8 cellular contexts compared by ENCODE assay signal in genomic region chr22:23071163-23072034, GRCh38. TPM values are rescaled to one million over a fixed set of nuclear protein-coding genes. Genes with fewer than 3 reads are reported as not detected.
A peak's percentile ranks its signal among the peaks of the same experiment; 100 is the strongest.
DNase-seq lines count a peak whose midpoint lies in the region; ATAC-seq and TF ChIP-seq lines count a peak whose summit lies in the region.

No MANE protein-coding gene starts in this region.

- WGBS in transverse colon (ENCODE audit: low coverage in 1 of 2), 2 donors: 60 to 74% methylated on average over 3 to 32 of the region's 32 CpGs

- H3K4me3 ChIP-seq in astrocyte of the cerebellum (ENCODE audit: low read depth, low read length) (peak overlapping the region; percentile 49), mucosa of descending colon (no peak overlapping the region), transverse colon (peak overlapping the region; percentile 35 to 53 (median 43))

- no peaks in the 10 kb centered on the region for H3K36me3 Mint-ChIP-seq in activated T-cell treated with anti-CD3 and anti-CD28 coated beads, Interleukin-2, amount 50 U/mL, for 72 hours (ENCODE audit: insufficient read depth in 2 of 2)

- H3K4me1 ChIP-seq in mucosa of descending colon (ENCODE audit: low read depth) (peaks cover 11% of the 10 kb centered on the region), transverse colon (peaks cover 5 to 16% (median 15%) of the 10 kb centered on the region in 4 donors)

- DNase-seq in activated T-cell treated with anti-CD3 and anti-CD28 coated beads, Interleukin-2, amount 50 U/mL, for 72 hours: no peak
- DNase-seq in activated T-cell treated with anti-CD3 and anti-CD28 coated beads, Interleukin-2, amount 50 U/mL, for 48 hours: no peak
- DNase-seq in astrocyte of the cerebellum (ENCODE audit: low read depth) (no peak), mucosa of descending colon (peak in 2 of 3 donors; percentile 28 to 40), transverse colon (no peak), NCI-H1417 treated with DMSO at 0.1 percent for 48 hours (lab: John Stamatoyannopoulos, UW) (no peak), DMS153 (lab: John Stamatoyannopoulos, UW) (no peak), COR-L47 (lab: John Stamatoyannopoulos, UW) (no peak)

- peaks cover 22% of the 10 kb centered on the region for H3K27me3 ChIP-seq in transverse colon

- H3K9me3 ChIP-seq in mucosa of descending colon (no peaks in the 10 kb centered on the region), transverse colon (no peaks in the 10 kb centered on the region)

- in situ Hi-C loops in astrocyte of the cerebellum (cut with HindIII; ENCODE audit: low sequenced_read_pairs): no loop called here
- in situ Hi-C loops in transverse colon (cut with MboI; ENCODE audit: low pct_ligation_motif_present in 1 of 4, low pct_unique_long_range_greater_than_20kb in 1 of 4, low sequenced_read_pairs in 3 of 4): no loop called here

- H3K27ac Mint-ChIP-seq in activated T-cell treated with anti-CD3 and anti-CD28 coated beads, Interleukin-2, amount 50 U/mL, for 72 hours: no peak overlapping the region

- peak overlapping the region in 2 of 4 donors; percentile 21 to 54 for H3K27ac ChIP-seq in transverse colon

- no peak for ATAC-seq in activated T-cell treated with anti-CD3 and anti-CD28 coated beads, Interleukin-2, amount 50 U/mL, for 72 hours (replicated peaks in 1 of 2)
- ATAC-seq in mucosa of descending colon: no peak

- H3K9me3 Mint-ChIP-seq in activated T-cell treated with anti-CD3 and anti-CD28 coated beads, Interleukin-2, amount 50 U/mL, for 72 hours: no peaks in the 10 kb centered on the region

- H3K36me3 ChIP-seq in mucosa of descending colon (ENCODE audit: low read depth) (no peaks in the 10 kb centered on the region), transverse colon (no peaks in the 10 kb centered on the region)

- TF ChIP-seq POLR2A in transverse colon (IDR thresholded peaks at IDR 0.05): no peak

- TF ChIP-seq CTCF in astrocyte of the cerebellum (IDR thresholded peaks at IDR 0.05; ENCODE audit: low read depth, low read length, missing control alignments) (no peak), mucosa of descending colon (IDR thresholded peaks at IDR 0.05) (no peak), transverse colon (IDR thresholded peaks at IDR 0.05) (no peak)

- peak overlapping the region; percentile 55 to 73 for H3K4me3 Mint-ChIP-seq in activated T-cell treated with anti-CD3 and anti-CD28 coated beads, Interleukin-2, amount 50 U/mL, for 72 hours

- peaks cover 21% of the 10 kb centered on the region for H3K27me3 Mint-ChIP-seq in activated T-cell treated with anti-CD3 and anti-CD28 coated beads, Interleukin-2, amount 50 U/mL, for 72 hours (ENCODE audit: low read depth)

- no peak for TF ChIP-seq EP300 in transverse colon (IDR thresholded peaks at IDR 0.05; ENCODE audit: low read depth)

- intact Hi-C loops in mucosa of descending colon (cut with DNase I, micrococcal nuclease) (loop anchor here in 1 of 2 donors (10.0 kb wide), 1 partner anchor 63 kb away; no protein-coding TSS in a partner anchor), transverse colon (cut with DNase I; ENCODE audit: low total_unique reads) (no loop called here)

- peaks cover 23% of the 10 kb centered on the region for H3K4me1 Mint-ChIP-seq in activated T-cell treated with anti-CD3 and anti-CD28 coated beads, Interleukin-2, amount 50 U/mL, for 72 hours (ENCODE audit: low read depth)

RNA-seq across cellular contexts. Expression of gene GNAZ, which starts 1.1 kb away (rescaled TPM):
- under 1 TPM; 0.56 to 0.89 TPM for total RNA-seq in activated T-cell treated with anti-CD3 and anti-CD28 coated beads, Interleukin-2, amount 50 U/mL, for 72 hours
- 10 to 100 TPM in 1 of 3 donors, 1 to 10 TPM in 1, under 1 TPM in 1; 0.96 to 25.1 (median 1.7) TPM for total RNA-seq in mucosa of descending colon
- total RNA-seq in transverse colon: 10 to 100 TPM in 2 of 4 donors, 1 to 10 TPM in 2; 2.7 to 14.7 (median 7.8) TPM

Comparison
In these comparisons a context has a peak if more than half of its experiments do, and no peak if none do; other contexts are left out.
1. DNase-seq: peak in mucosa of descending colon (2 of 3); none in activated T-cell treated with anti-CD3 and anti-CD28 coated beads, Interleukin-2, amount 50 U/mL, for 72 hours (0 of 2), activated T-cell treated with anti-CD3 and anti-CD28 coated beads, Interleukin-2, amount 50 U/mL, for 48 hours (0 of 2), astrocyte of the cerebellum (single experiment), transverse colon (single experiment), NCI-H1417 treated with DMSO at 0.1 percent for 48 hours (single experiment), DMS153 (single experiment) and COR-L47 (single experiment).